Comparison of ENCODE assay signal across 26 cellular contexts in the genomic region with DNA sequence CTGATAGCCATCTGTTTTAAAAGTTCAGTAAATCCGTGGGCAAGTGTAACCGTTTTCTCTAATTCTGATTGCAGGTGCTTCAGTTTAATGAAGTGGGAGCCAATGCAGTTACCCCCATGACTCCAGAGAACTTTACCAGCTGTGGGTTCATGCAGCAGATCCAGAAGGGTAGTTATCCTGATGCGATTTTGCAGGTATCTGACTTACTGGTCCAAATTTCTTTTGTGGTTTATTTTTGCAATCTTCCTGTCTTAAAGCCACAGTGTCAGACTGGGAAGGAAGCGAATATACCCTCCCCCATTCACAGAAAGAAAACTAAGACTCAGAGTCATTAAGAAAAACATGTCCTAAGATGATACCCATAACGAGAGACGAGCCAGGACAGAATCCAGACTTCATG. TPM values are rescaled to one million over a fixed set of nuclear protein-coding genes. Genes with fewer than 3 reads are reported as not detected.
"Had no signal": no experiment of that assay in that cellular context is flagged by ENCODE, and none has a peak within 500 bp of the region (broad histone marks: within the 10 kb centered on the region; RNA-seq: fewer than 3 reads in every experiment).

No MANE protein-coding gene starts in this region.

- ATAC-seq: activated CD8-positive, alpha-beta memory T cell treated with anti-CD3 and anti-CD28 coated beads, Interleukin-2, amount 10 ng/mL, durations not matched to agents 7 days and 5 days; activated T-helper 17 cell treated with anti-CD3 and anti-CD28 coated beads, Interleukin-2, amount 50 U/mL, for 72 hours; effector memory CD8-positive, alpha-beta T cell; left lobe of liver; natural killer cell treated with Interleukin-12 subunit alpha and Interleukin-12 subunit beta and Interleukin-15 and Interleukin-18, amount 100 ng/mL, for 72 hours; right lobe of liver; stimulated activated naive CD8-positive, alpha-beta T cell treated with anti-CD3 and anti-CD28 coated beads, Interleukin-15, amount 100 ng/mL, for 72 hours had no signal

- H3K9ac ChIP-seq: parathyroid adenoma had no signal

- FAIRE-seq: islet of Langerhans, small intestine, TTC549 had no signal

- H3K36me3 Mint-ChIP-seq: activated CD8-positive, alpha-beta memory T cell treated with anti-CD3 and anti-CD28 coated beads, Interleukin-2, amount 10 ng/mL, durations not matched to agents 7 days and 5 days; activated naive CD8-positive, alpha-beta T cell treated with anti-CD3 and anti-CD28 coated beads, Interleukin-2, amount 10 ng/mL, durations not matched to agents 7 days and 5 days; natural killer cell treated with Interleukin-12 subunit alpha and Interleukin-12 subunit beta and Interleukin-15 and Interleukin-18, amount 100 ng/mL, for 72 hours had no signal

- H3K4me1 ChIP-seq: right lobe of liver, transverse colon, vagina had no signal

- H3K4me1 Mint-ChIP-seq: activated CD4-positive, alpha-beta memory T cell treated with anti-CD3 and anti-CD28 coated beads, Interleukin-2, amount 10 ng/mL, durations not matched to agents 7 days and 5 days; activated CD8-positive, alpha-beta memory T cell treated with anti-CD3 and anti-CD28 coated beads, Interleukin-2, amount 10 ng/mL, durations not matched to agents 7 days and 5 days; activated naive CD8-positive, alpha-beta T cell treated with anti-CD3 and anti-CD28 coated beads, Interleukin-2, amount 10 ng/mL, durations not matched to agents 7 days and 5 days; activated T-helper 17 cell treated with anti-CD3 and anti-CD28 coated beads, Interleukin-2, amount 50 U/mL, for 72 hours; stimulated activated naive CD8-positive, alpha-beta T cell treated with anti-CD3 and anti-CD28 coated beads, Interleukin-15, amount 100 ng/mL, for 72 hours had no signal

- DNase-seq: activated CD4-positive, alpha-beta memory T cell treated with anti-CD3 and anti-CD28 coated beads, Interleukin-2, amount 10 ng/mL, durations not matched to agents 7 days and 5 days; activated CD8-positive, alpha-beta memory T cell treated with anti-CD3 and anti-CD28 coated beads, Interleukin-2, amount 10 ng/mL, durations not matched to agents 7 days and 5 days; activated naive CD4-positive, alpha-beta T cell treated with Interleukin-2 at 50 U/mL for 16 hours; activated naive CD8-positive, alpha-beta T cell treated with anti-CD3 and anti-CD28 coated beads, Interleukin-2, amount 10 ng/mL, durations not matched to agents 7 days and 5 days; amygdala; dermis blood vessel endothelial cell; effector memory CD8-positive, alpha-beta T cell; foreskin fibroblast; glutamatergic neuron; hippocampal formation; right lobe of liver; small intestine; stimulated activated CD4-positive, alpha-beta T cell treated with anti-CD3 and anti-CD28 coated beads, Interleukin-4, amount 100 ng/mL, for 1 hour; stimulated activated naive CD8-positive, alpha-beta T cell treated with anti-CD3 and anti-CD28 coated beads, Interleukin-15, amount 100 ng/mL, for 72 hours; transverse colon had no signal

- H3K27ac ChIP-seq: cardiac muscle cell, parathyroid adenoma, right lobe of liver, suprapubic skin, transverse colon, vagina had no signal

- H3K36me3 ChIP-seq: cardiac muscle cell, right lobe of liver, transverse colon, vagina had no signal

- H3K9me3 Mint-ChIP-seq: activated CD4-positive, alpha-beta memory T cell treated with anti-CD3 and anti-CD28 coated beads, Interleukin-2, amount 10 ng/mL, durations not matched to agents 7 days and 5 days; activated naive CD8-positive, alpha-beta T cell treated with anti-CD3 and anti-CD28 coated beads, Interleukin-2, amount 10 ng/mL, durations not matched to agents 7 days and 5 days; activated T-helper 17 cell treated with anti-CD3 and anti-CD28 coated beads, Interleukin-2, amount 50 U/mL, for 72 hours; effector memory CD8-positive, alpha-beta T cell; natural killer cell treated with Interleukin-12 subunit alpha and Interleukin-12 subunit beta and Interleukin-15 and Interleukin-18, amount 100 ng/mL, for 72 hours; stimulated activated naive CD8-positive, alpha-beta T cell treated with anti-CD3 and anti-CD28 coated beads, Interleukin-15, amount 100 ng/mL, for 72 hours had no signal

- H3K4me3 ChIP-seq: cardiac muscle cell, lung, right lobe of liver, suprapubic skin, transverse colon, vagina had no signal

- H3K79me2 ChIP-seq: parathyroid adenoma had no signal

- H3K9me3 ChIP-seq: right lobe of liver, suprapubic skin, transverse colon, vagina had no signal

- H3K27ac Mint-ChIP-seq: activated CD4-positive, alpha-beta memory T cell treated with anti-CD3 and anti-CD28 coated beads, Interleukin-2, amount 10 ng/mL, durations not matched to agents 7 days and 5 days; activated CD8-positive, alpha-beta memory T cell treated with anti-CD3 and anti-CD28 coated beads, Interleukin-2, amount 10 ng/mL, durations not matched to agents 7 days and 5 days; activated naive CD8-positive, alpha-beta T cell treated with anti-CD3 and anti-CD28 coated beads, Interleukin-2, amount 10 ng/mL, durations not matched to agents 7 days and 5 days; activated T-helper 17 cell treated with anti-CD3 and anti-CD28 coated beads, Interleukin-2, amount 50 U/mL, for 72 hours; effector memory CD8-positive, alpha-beta T cell; natural killer cell treated with Interleukin-12 subunit alpha and Interleukin-12 subunit beta and Interleukin-15 and Interleukin-18, amount 100 ng/mL, for 72 hours had no signal

- H2AFZ ChIP-seq: parathyroid adenoma had no signal

- H3K4me3 Mint-ChIP-seq: activated CD4-positive, alpha-beta memory T cell treated with anti-CD3 and anti-CD28 coated beads, Interleukin-2, amount 10 ng/mL, durations not matched to agents 7 days and 5 days; activated CD8-positive, alpha-beta memory T cell treated with anti-CD3 and anti-CD28 coated beads, Interleukin-2, amount 10 ng/mL, durations not matched to agents 7 days and 5 days; activated naive CD8-positive, alpha-beta T cell treated with anti-CD3 and anti-CD28 coated beads, Interleukin-2, amount 10 ng/mL, durations not matched to agents 7 days and 5 days; activated T-helper 17 cell treated with anti-CD3 and anti-CD28 coated beads, Interleukin-2, amount 50 U/mL, for 72 hours; effector memory CD8-positive, alpha-beta T cell; natural killer cell treated with Interleukin-12 subunit alpha and Interleukin-12 subunit beta and Interleukin-15 and Interleukin-18, amount 100 ng/mL, for 72 hours; stimulated activated naive CD8-positive, alpha-beta T cell treated with anti-CD3 and anti-CD28 coated beads, Interleukin-15, amount 100 ng/mL, for 72 hours had no signal

- H3K27me3 ChIP-seq: cardiac muscle cell, right lobe of liver, suprapubic skin, transverse colon, vagina had no signal

RNA-seq across cellular contexts. Expression of a gene that starts 7.7 kb away (rescaled TPM):
- total RNA-seq: activated CD4-positive, alpha-beta memory T cell treated with anti-CD3 and anti-CD28 coated beads, Interleukin-2, amount 10 ng/mL, durations not matched to agents 7 days and 5 days; activated CD8-positive, alpha-beta memory T cell treated with anti-CD3 and anti-CD28 coated beads, Interleukin-2, amount 10 ng/mL, durations not matched to agents 7 days and 5 days; activated T-helper 17 cell treated with anti-CD3 and anti-CD28 coated beads, Interleukin-2, amount 50 U/mL, for 72 hours; cardiac muscle cell; chondrocyte; dermis blood vessel endothelial cell; left lobe of liver; natural killer cell treated with Interleukin-12 subunit alpha and Interleukin-12 subunit beta and Interleukin-15 and Interleukin-18, amount 100 ng/mL, for 72 hours; right lobe of liver had no signal
- polyA plus RNA-seq: cardiac muscle cell had no signal

RNA-seq across cellular contexts. Expression of a gene that starts 12.6 kb away (rescaled TPM):
- total RNA-seq: activated CD4-positive, alpha-beta memory T cell treated with anti-CD3 and anti-CD28 coated beads, Interleukin-2, amount 10 ng/mL, durations not matched to agents 7 days and 5 days; activated naive CD8-positive, alpha-beta T cell treated with anti-CD3 and anti-CD28 coated beads, Interleukin-2, amount 10 ng/mL, durations not matched to agents 7 days and 5 days; activated T-helper 17 cell treated with anti-CD3 and anti-CD28 coated beads, Interleukin-2, amount 50 U/mL, for 72 hours; cardiac muscle cell; chondrocyte; dermis blood vessel endothelial cell; left lobe of liver; transverse colon had no signal
- polyA plus RNA-seq: cardiac muscle cell, small intestine had no signal

RNA-seq across cellular contexts. Expression of a gene that starts 53.9 kb away (rescaled TPM):
- total RNA-seq: activated naive CD8-positive, alpha-beta T cell treated with anti-CD3 and anti-CD28 coated beads, Interleukin-2, amount 10 ng/mL, durations not matched to agents 7 days and 5 days; cardiac muscle cell; chondrocyte; dermis blood vessel endothelial cell; suprapubic skin; vagina had no signal
- polyA plus RNA-seq: cardiac muscle cell had no signal
